ENCODE assay signal across 23 cellular contexts in the genomic region with DNA sequence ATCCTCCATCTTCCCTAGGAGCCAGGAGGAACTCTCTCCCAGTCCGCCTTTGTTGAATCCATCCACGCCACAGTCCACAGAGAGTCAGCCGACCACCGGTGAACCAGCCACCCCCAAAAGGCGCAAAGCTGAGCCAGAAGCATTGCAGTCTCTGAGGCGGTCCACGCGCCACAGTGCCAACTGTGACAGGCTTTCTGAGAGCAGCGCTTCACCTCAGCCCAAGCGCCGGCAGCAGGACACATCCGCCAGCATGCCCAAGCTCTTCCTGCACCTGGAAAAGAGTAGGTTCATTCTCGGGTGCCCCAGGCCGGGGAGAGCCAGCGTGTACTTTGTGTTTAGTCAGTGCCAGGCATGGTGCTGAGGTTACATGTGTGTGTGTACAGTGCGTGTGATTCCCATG. TPM values are rescaled to one million over a fixed set of nuclear protein-coding genes. Genes with fewer than 3 reads are reported as not detected.
A peak's percentile ranks its signal among the peaks of the same experiment; 100 is the strongest.
DNase-seq lines count a peak whose midpoint lies in the region; ATAC-seq and TF ChIP-seq lines count a peak whose summit lies in the region.
"Had no signal": no experiment of that assay in that cellular context is flagged by ENCODE, and none has a peak within 500 bp of the region (broad histone marks: within the 10 kb centered on the region; RNA-seq: fewer than 3 reads in every experiment).

No MANE protein-coding gene starts in this region.

- H3K9me3 ChIP-seq in Karpas-422 (ENCODE audit: low read length) (no peaks in the 10 kb centered on the region), Peyer's patch (no peaks in the 10 kb centered on the region)
- H3K9me3 ChIP-seq: esophagus muscularis mucosa, gastrocnemius medialis, testis, vagina had no signal

- TF ChIP-seq CTCF in Peyer's patch (IDR thresholded peaks at IDR 0.05) = no peak

- H3K4me1 ChIP-seq in Karpas-422 (ENCODE audit: low read length) (peaks cover 88% of the 10 kb centered on the region), Peyer's patch (peaks cover 0 to 3% (median 0%) of the 10 kb centered on the region in 4 donors)
- H3K4me1 ChIP-seq: gastrocnemius medialis, testis, vagina had no signal

- peak overlapping the region; percentile 89 for H3K27ac Mint-ChIP-seq in activated T-cell treated with anti-CD3 and anti-CD28 coated beads, Interleukin-2, amount 50 U/mL, for 24 hours
- peak overlapping the region; percentile 96 for H3K27ac Mint-ChIP-seq in activated naive CD8-positive, alpha-beta T cell
- peak overlapping the region; percentile 81 for H3K27ac Mint-ChIP-seq in stimulated activated memory B cell treated with anti-CD40 and anti-IgM and Interleukin-4, amounts not matched to agents 10 μg/mL and 1 μg/mL and 100 μg/mL, for 72 hours

- no peak overlapping the region for H3K4me2 ChIP-seq in Karpas-422 (ENCODE audit: low read depth, low read length, poor library complexity, severe bottlenecking)

- no peak overlapping the region for H3K4me3 ChIP-seq in Karpas-422 (ENCODE audit: low read length)
- H3K4me3 ChIP-seq in Peyer's patch = no peak overlapping the region
- H3K4me3 ChIP-seq: esophagus muscularis mucosa, gastrocnemius medialis, testis, vagina had no signal

- H2AFZ ChIP-seq in Karpas-422 (ENCODE audit: low read length) = no peak overlapping the region

- H3K79me2 ChIP-seq in Karpas-422 (ENCODE audit: low read length) = peaks cover 16% of the 10 kb centered on the region

- H3K27me3 ChIP-seq in Karpas-422 (ENCODE audit: low read length) = no peaks in the 10 kb centered on the region
- no peaks in the 10 kb centered on the region for H3K27me3 ChIP-seq in Peyer's patch
- H3K27me3 ChIP-seq: esophagus muscularis mucosa, gastrocnemius medialis, testis, vagina had no signal

- H3K36me3 Mint-ChIP-seq in activated T-cell treated with anti-CD3 and anti-CD28 coated beads, Interleukin-2, amount 50 U/mL, for 24 hours (ENCODE audit: low read depth) = peaks cover 92% of the 10 kb centered on the region
- peaks cover 29% of the 10 kb centered on the region for H3K36me3 Mint-ChIP-seq in activated naive CD8-positive, alpha-beta T cell
- peaks cover 40% of the 10 kb centered on the region for H3K36me3 Mint-ChIP-seq in stimulated activated memory B cell treated with anti-CD40 and anti-IgM and Interleukin-4, amounts not matched to agents 10 μg/mL and 1 μg/mL and 100 μg/mL, for 72 hours

- H3K27ac ChIP-seq in Karpas-422 (ENCODE audit: low read length) = peak overlapping the region; percentile 84
- no peak overlapping the region for H3K27ac ChIP-seq in Peyer's patch
- H3K27ac ChIP-seq: esophagus muscularis mucosa, gastrocnemius medialis, testis, vagina had no signal

- no peak for DNase-seq in activated T-cell treated with anti-CD3 and anti-CD28 coated beads, Interleukin-2, amount 50 U/mL, for 24 hours
- no peak for DNase-seq in activated T-cell treated with anti-CD3 and anti-CD28 coated beads for 4 hours
- DNase-seq in Karpas-422 = no peak
- DNase-seq in stimulated activated CD4-positive, alpha-beta T cell treated with anti-CD3 and anti-CD28 coated beads, Interleukin-2, amount 100 ng/mL, for 48 hours = no peak
- DNase-seq in ecto neural progenitor cell (ENCODE audit: low spot score) = no peak
- no peak for DNase-seq in Peyer's patch
- DNase-seq: activated CD4-positive, alpha-beta T cell treated with anti-CD3 and anti-CD28 coated beads, Interleukin-2, amount 50 U/mL, for 1 hour; C1 segment of cervical spinal cord; cerebellar nuclear complex; DMS153; effector CD4-positive, alpha-beta T cell; gastrocnemius medialis; GF-D8; NCI-H1694 treated with DMSO at 0.1 percent for 48 hours; NCI-H526 treated with DMSO at 0.1 percent for 48 hours; retina; stimulated activated CD4-positive, alpha-beta T cell treated with anti-CD3 and anti-CD28 coated beads, Interleukin-12 subunit alpha, Interleukin-12 subunit beta, amount 100 ng/mL, for 4 hours; stimulated activated CD8-positive, alpha-beta memory T cell treated with anti-CD3 and anti-CD28 coated beads, Interleukin-4, amount 100 ng/mL, for 48 hours; testis had no signal

- H3K9ac ChIP-seq in Karpas-422 (ENCODE audit: low read length) = no peak overlapping the region

- H3K9me3 Mint-ChIP-seq in activated T-cell treated with anti-CD3 and anti-CD28 coated beads, Interleukin-2, amount 50 U/mL, for 24 hours = no peaks in the 10 kb centered on the region
- no peaks in the 10 kb centered on the region for H3K9me3 Mint-ChIP-seq in activated naive CD8-positive, alpha-beta T cell (ENCODE audit: low read depth)
- H3K9me3 Mint-ChIP-seq in stimulated activated memory B cell treated with anti-CD40 and anti-IgM and Interleukin-4, amounts not matched to agents 10 μg/mL and 1 μg/mL and 100 μg/mL, for 72 hours = no peaks in the 10 kb centered on the region

- peaks cover 82% of the 10 kb centered on the region for H3K4me1 Mint-ChIP-seq in activated T-cell treated with anti-CD3 and anti-CD28 coated beads, Interleukin-2, amount 50 U/mL, for 24 hours (ENCODE audit: low read depth)
- peaks cover 72% of the 10 kb centered on the region for H3K4me1 Mint-ChIP-seq in activated naive CD8-positive, alpha-beta T cell (ENCODE audit: low read depth)
- H3K4me1 Mint-ChIP-seq in stimulated activated memory B cell treated with anti-CD40 and anti-IgM and Interleukin-4, amounts not matched to agents 10 μg/mL and 1 μg/mL and 100 μg/mL, for 72 hours = peaks cover 40% of the 10 kb centered on the region

- no peaks in the 10 kb centered on the region for H3K9me2 ChIP-seq in Karpas-422 (replicated peaks; ENCODE audit: insufficient read depth, low read length)

- ATAC-seq in stimulated activated memory B cell treated with anti-CD40 and anti-IgM and Interleukin-4, amounts not matched to agents 10 μg/mL and 1 μg/mL and 100 μg/mL, for 72 hours = no peak
- ATAC-seq: gastrocnemius medialis had no signal

- H3K36me3 ChIP-seq in Karpas-422 (ENCODE audit: insufficient read depth, low read length) (peaks cover 67% of the 10 kb centered on the region), Peyer's patch (peaks cover 0 to 43% (median 0%) of the 10 kb centered on the region in 3 donors)

- no peak for TF ChIP-seq POLR2A in Peyer's patch (IDR thresholded peaks at IDR 0.05)

- peak overlapping the region; percentile 68 for H3K4me3 Mint-ChIP-seq in activated T-cell treated with anti-CD3 and anti-CD28 coated beads, Interleukin-2, amount 50 U/mL, for 24 hours
- peak overlapping the region; percentile 94 for H3K4me3 Mint-ChIP-seq in activated naive CD8-positive, alpha-beta T cell
- no peak overlapping the region for H3K4me3 Mint-ChIP-seq in stimulated activated memory B cell treated with anti-CD40 and anti-IgM and Interleukin-4, amounts not matched to agents 10 μg/mL and 1 μg/mL and 100 μg/mL, for 72 hours

- H3K27me3 Mint-ChIP-seq in activated T-cell treated with anti-CD3 and anti-CD28 coated beads, Interleukin-2, amount 50 U/mL, for 24 hours = no peaks in the 10 kb centered on the region
- H3K27me3 Mint-ChIP-seq in activated naive CD8-positive, alpha-beta T cell = no peaks in the 10 kb centered on the region
- H3K27me3 Mint-ChIP-seq in stimulated activated memory B cell treated with anti-CD40 and anti-IgM and Interleukin-4, amounts not matched to agents 10 μg/mL and 1 μg/mL and 100 μg/mL, for 72 hours = no peaks in the 10 kb centered on the region

- no peaks in the 10 kb centered on the region for H4K20me1 ChIP-seq in Karpas-422 (ENCODE audit: insufficient read depth, low read depth, low read length)

RNA-seq across cellular contexts. Expression of a gene that starts 7.4 kb away (rescaled TPM):
- 36.6 and 69.2 TPM in 2 replicates for total RNA-seq in Karpas-422 (2014; rRNA removed; shearing (Covaris generic); ENCODE audit: low replicate concordance)
- 10 to 100 TPM; 22.5 to 72.6 (median 29.0) TPM for total RNA-seq in Peyer's patch
